1 cellular context compared by ENCODE assay signal in genomic region chr2:127611076-127611925, GRCh38.
TF ChIP-seq lines count a peak whose summit lies in the region.

No MANE protein-coding gene starts in this region.

TF ChIP-seq in IMR-90, 13 proteins besides CTCF, POLR2A, EP300 and RAD21:
- no peak for TF ChIP-seq MAFK (IDR thresholded peaks at IDR 0.05; ENCODE audit: low read depth, low read length)
